Comparison of ENCODE assay signal across 9 cellular contexts in genomic region chr11:46271875-46272815, GRCh38. TPM values are rescaled to one million over a fixed set of nuclear protein-coding genes. Genes with fewer than 3 reads are reported as not detected.
DNase-seq lines count a peak whose midpoint lies in the region; ATAC-seq and TF ChIP-seq lines count a peak whose summit lies in the region.
"Had no signal": no experiment of that assay in that cellular context is flagged by ENCODE, and none has a peak within 500 bp of the region (broad histone marks: within the 10 kb centered on the region; RNA-seq: fewer than 3 reads in every experiment).

No MANE protein-coding gene starts in this region.

- ATAC-seq in right cardiac atrium (peak in 1 of 2 donors; percentile 5), GM18870 (IDR thresholded peaks at IDR 0.05; ENCODE audit: unreplicated experiment) (no peak)

- H3K36me3 ChIP-seq in sigmoid colon, result no peaks in the 10 kb centered on the region

- no peak for TF ChIP-seq CTCF in C4-2B (conservative IDR thresholded peaks at IDR 0.05)
- no peak for TF ChIP-seq CTCF in sigmoid colon (IDR thresholded peaks at IDR 0.05)

- no peak for TF ChIP-seq EP300 in sigmoid colon (IDR thresholded peaks at IDR 0.05)

- no peak for TF ChIP-seq POLR2A in sigmoid colon (IDR thresholded peaks at IDR 0.05)

- no peak overlapping the region for H3K4me3 ChIP-seq in right cardiac atrium (ENCODE audit: low read length)
- no peak overlapping the region for H3K4me3 ChIP-seq in sigmoid colon

- intact Hi-C loops in right cardiac atrium (cut with DNase I) (no loop called here), sigmoid colon (cut with DNase I) (loop anchor here (2.0 kb wide), 2 partner anchors 23 to 29 kb away; no protein-coding TSS in a partner anchor)

- peaks cover 18% of the 10 kb centered on the region for H3K4me1 ChIP-seq in right cardiac atrium (ENCODE audit: control insufficient read depth, insufficient read depth, low read length)
- peaks cover 0 to 60% (median 57%) of the 10 kb centered on the region in 4 donors for H3K4me1 ChIP-seq in sigmoid colon

- H3K27me3 ChIP-seq in right cardiac atrium (ENCODE audit: control insufficient read depth, insufficient read depth), result no peaks in the 10 kb centered on the region
- peaks cover 0 to 10% (median 0%) of the 10 kb centered on the region in 3 donors for H3K27me3 ChIP-seq in sigmoid colon

- peak overlapping the region; percentile 98 for H3K27ac ChIP-seq in C4-2B
- H3K27ac ChIP-seq in right cardiac atrium (ENCODE audit: low read length), result peak overlapping the region; percentile 78
- H3K27ac ChIP-seq in sigmoid colon, result peak overlapping the region; percentile 68 to 86 (median 84)

- H3K9me3 ChIP-seq in right cardiac atrium (ENCODE audit: control insufficient read depth, low read length) (no peaks in the 10 kb centered on the region), sigmoid colon (no peaks in the 10 kb centered on the region)

- DNase-seq in SHP77 treated with DMSO at 0.1 percent for 48 hours (lab: John Stamatoyannopoulos, UW) (peak; percentile 47), right cardiac atrium (no peak), sigmoid colon (no peak), MV-4-11 (lab: John Stamatoyannopoulos, UW) (no peak), NCI-H1105 (lab: John Stamatoyannopoulos, UW) (no peak)
- DNase-seq in activated CD4-positive, alpha-beta T cell treated with anti-CD3 and anti-CD28 coated beads for 48 hours, result no peak
- DNase-seq: T-helper 9 cell had no signal

- 69% methylated on average over 16 of the region's 16 CpGs for WGBS in right cardiac atrium
- WGBS in sigmoid colon, 2 donors, result 59 to 76% methylated on average over 16 of the region's 16 CpGs

RNA-seq across cellular contexts. Expression of gene CREB3L1, which starts 5.3 kb away (rescaled TPM):
- total RNA-seq in right cardiac atrium (10 to 100 TPM in 3 of 4 donors, 1 to 10 TPM in 1; 9.7 to 18.8 (median 15.3) TPM), sigmoid colon (1 to 10 TPM in 3 of 4 donors, under 1 TPM in 1; 0.66 to 7.2 (median 2.6) TPM)
- polyA plus RNA-seq in right cardiac atrium (15.2 TPM), sigmoid colon (10 to 100 TPM; 43.2 to 63.1 (median 44.7) TPM)
